In the genomic region with DNA sequence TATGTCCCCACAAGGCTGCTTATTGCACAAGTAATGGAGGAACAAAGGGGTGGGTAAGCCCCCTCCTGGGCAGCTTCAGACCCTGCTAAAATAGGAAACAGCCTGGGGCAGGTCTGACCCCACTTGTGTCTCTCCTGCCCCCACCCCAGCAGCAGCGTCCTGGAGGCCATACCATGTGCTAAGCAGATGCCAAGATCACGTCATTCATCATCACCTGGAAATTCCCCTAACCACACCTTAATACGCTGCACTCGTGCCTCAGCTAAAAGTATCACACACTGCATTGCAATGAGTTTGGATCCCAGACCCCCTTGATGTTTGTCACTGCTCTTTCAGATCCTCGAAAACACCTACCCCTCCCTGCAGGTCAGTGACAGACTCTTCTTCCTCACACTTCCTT, we compare ENCODE assay signal across 14 cellular contexts. TPM values are rescaled to one million over a fixed set of nuclear protein-coding genes. Genes with fewer than 3 reads are reported as not detected.
A peak's percentile ranks its signal among the peaks of the same experiment; 100 is the strongest.
DNase-seq lines count a peak whose midpoint lies in the region; ATAC-seq and TF ChIP-seq lines count a peak whose summit lies in the region.
"Had no signal": no experiment of that assay in that cellular context is flagged by ENCODE, and none has a peak within 500 bp of the region (broad histone marks: within the 10 kb centered on the region; RNA-seq: fewer than 3 reads in every experiment).

No MANE protein-coding gene starts in this region.

- H3K4me1 ChIP-seq in gastrocnemius medialis: no peaks in the 10 kb centered on the region
- H3K4me1 ChIP-seq: lower lobe of right lung had no signal

- H3K27ac ChIP-seq in gastrocnemius medialis: no peak overlapping the region
- H3K27ac ChIP-seq: dorsolateral prefrontal cortex, lower lobe of right lung had no signal

- POLR2A ChIA-PET in activated CD4-positive, alpha-beta T cell treated with anti-CD3 and anti-CD28 coated beads for 36 hours (lab: Charles Lee): no interaction called here

- no peaks in the 10 kb centered on the region for H3K9me3 ChIP-seq in gastrocnemius medialis
- H3K9me3 ChIP-seq: lower lobe of right lung had no signal

- no peaks in the 10 kb centered on the region for H3K36me3 ChIP-seq in gastrocnemius medialis
- H3K36me3 ChIP-seq: lower lobe of right lung had no signal

- in situ Hi-C loops in gastrocnemius medialis (cut with MboI; ENCODE audit: low sequenced_read_pairs in 4 of 4): no loop called here

- TF ChIP-seq POLR2A in gastrocnemius medialis (IDR thresholded peaks at IDR 0.05): no peak

- no peaks in the 10 kb centered on the region for H3K27me3 ChIP-seq in gastrocnemius medialis

- CTCF ChIA-PET in activated CD4-positive, alpha-beta T cell treated with anti-CD3 and anti-CD28 coated beads for 36 hours (lab: Charles Lee): interaction anchor here (0.7 to 1.6 kb wide), 5 partner anchors 16 to 137 kb away, joined by 3 read pairs; no protein-coding TSS in a partner anchor

- no peaks in the 10 kb centered on the region for H3K9me3 Mint-ChIP-seq in activated CD4-positive, alpha-beta T cell treated with anti-CD3 and anti-CD28 coated beads for 36 hours (ENCODE audit: low read depth)
- no peaks in the 10 kb centered on the region for H3K9me3 Mint-ChIP-seq in activated T-helper 2 cell treated with anti-CD3 and anti-CD28 coated beads, Interferon-gamma antibody, Interleukin-2, Interleukin-4, amounts not matched to agents 10 μg/mL and 5 μg/mL and 100 μg/mL, durations not matched to agents 14 hours and 24 hours and 36 hours
- H3K9me3 Mint-ChIP-seq: GM23338 had no signal

- peaks cover 13% of the 10 kb centered on the region for H3K4me1 Mint-ChIP-seq in activated CD4-positive, alpha-beta T cell treated with anti-CD3 and anti-CD28 coated beads for 36 hours
- H3K4me1 Mint-ChIP-seq in activated T-helper 2 cell treated with anti-CD3 and anti-CD28 coated beads, Interferon-gamma antibody, Interleukin-2, Interleukin-4, amounts not matched to agents 10 μg/mL and 5 μg/mL and 100 μg/mL, durations not matched to agents 14 hours and 24 hours and 36 hours (ENCODE audit: low read depth): peaks cover 9% of the 10 kb centered on the region

- H3K4me3 Mint-ChIP-seq in activated CD4-positive, alpha-beta T cell treated with anti-CD3 and anti-CD28 coated beads for 36 hours: no peak overlapping the region
- no peak overlapping the region for H3K4me3 Mint-ChIP-seq in activated T-helper 2 cell treated with anti-CD3 and anti-CD28 coated beads, Interferon-gamma antibody, Interleukin-2, Interleukin-4, amounts not matched to agents 10 μg/mL and 5 μg/mL and 100 μg/mL, durations not matched to agents 14 hours and 24 hours and 36 hours (ENCODE audit: low read depth)
- H3K4me3 Mint-ChIP-seq: GM23338 had no signal

- peak overlapping the region; percentile 55 for H3K27ac Mint-ChIP-seq in activated CD4-positive, alpha-beta T cell treated with anti-CD3 and anti-CD28 coated beads for 36 hours
- no peak overlapping the region for H3K27ac Mint-ChIP-seq in activated T-helper 2 cell treated with anti-CD3 and anti-CD28 coated beads, Interferon-gamma antibody, Interleukin-2, Interleukin-4, amounts not matched to agents 10 μg/mL and 5 μg/mL and 100 μg/mL, durations not matched to agents 14 hours and 24 hours and 36 hours
- H3K27ac Mint-ChIP-seq: GM23338 had no signal

- intact Hi-C loops in activated CD4-positive, alpha-beta T cell treated with anti-CD3 and anti-CD28 coated beads for 36 hours (cut with DNase I, micrococcal nuclease): no loop called here
- intact Hi-C loops in activated T-helper 2 cell treated with anti-CD3 and anti-CD28 coated beads, Interferon-gamma antibody, Interleukin-2, Interleukin-4, amounts not matched to agents 10 μg/mL and 5 μg/mL and 100 μg/mL, durations not matched to agents 14 hours and 24 hours and 36 hours (cut with micrococcal nuclease): no loop called here
- intact Hi-C loops in gastrocnemius medialis (cut with DNase I; ENCODE audit: low total_unique reads): no loop called here

- H3K27me3 Mint-ChIP-seq in activated CD4-positive, alpha-beta T cell treated with anti-CD3 and anti-CD28 coated beads for 36 hours: peaks cover 7% of the 10 kb centered on the region
- no peaks in the 10 kb centered on the region for H3K27me3 Mint-ChIP-seq in activated T-helper 2 cell treated with anti-CD3 and anti-CD28 coated beads, Interferon-gamma antibody, Interleukin-2, Interleukin-4, amounts not matched to agents 10 μg/mL and 5 μg/mL and 100 μg/mL, durations not matched to agents 14 hours and 24 hours and 36 hours (ENCODE audit: low read depth)

- H3K36me3 Mint-ChIP-seq in activated CD4-positive, alpha-beta T cell treated with anti-CD3 and anti-CD28 coated beads for 36 hours (ENCODE audit: low read depth): no peaks in the 10 kb centered on the region
- H3K36me3 Mint-ChIP-seq in activated T-helper 2 cell treated with anti-CD3 and anti-CD28 coated beads, Interferon-gamma antibody, Interleukin-2, Interleukin-4, amounts not matched to agents 10 μg/mL and 5 μg/mL and 100 μg/mL, durations not matched to agents 14 hours and 24 hours and 36 hours (ENCODE audit: low read depth): no peaks in the 10 kb centered on the region

- no peak overlapping the region for H3K4me3 ChIP-seq in gastrocnemius medialis
- H3K4me3 ChIP-seq: dorsolateral prefrontal cortex, GM23338, lower lobe of right lung had no signal

- peak; percentile 42 for DNase-seq in activated CD4-positive, alpha-beta T cell treated with anti-CD3 and anti-CD28 coated beads for 36 hours
- DNase-seq in activated CD4-positive, alpha-beta T cell treated with anti-CD3 and anti-CD28 coated beads, Interleukin-2, amount 50 U/mL, for 4 hours: no peak
- DNase-seq in activated T-helper 2 cell treated with anti-CD3 and anti-CD28 coated beads, Interferon-gamma antibody, Interleukin-2, Interleukin-4, amounts not matched to agents 10 μg/mL and 5 μg/mL and 100 μg/mL, durations not matched to agents 14 hours and 24 hours and 36 hours (ENCODE audit: low spot score): peak; percentile 11
- DNase-seq in stimulated activated CD4-positive, alpha-beta T cell treated with anti-CD3 and anti-CD28 coated beads, Interleukin-15, amount 100 ng/mL, for 24 hours: peak; percentile 21
- DNase-seq in gastrocnemius medialis: no peak
- DNase-seq in NCI-H187 (lab: John Stamatoyannopoulos, UW): no peak
- DNase-seq in dermis blood vessel endothelial cell: no peak
- DNase-seq: 8988T, dorsolateral prefrontal cortex, lower lobe of right lung, occipital lobe had no signal

- no peak for TF ChIP-seq CTCF in gastrocnemius medialis (IDR thresholded peaks at IDR 0.05 in 4 of 5, conservative IDR thresholded peaks at IDR 0.05 in 1 of 5)

- peak; percentile 92 for ATAC-seq in activated CD4-positive, alpha-beta T cell treated with anti-CD3 and anti-CD28 coated beads for 36 hours
- ATAC-seq in GM19463 (IDR thresholded peaks at IDR 0.05; ENCODE audit: unreplicated experiment) (peak; percentile 77), gastrocnemius medialis (no peak)
- ATAC-seq: lower lobe of right lung had no signal

RNA-seq across cellular contexts. Expression of a gene that starts 27.8 kb away (rescaled TPM):
- not detected for total RNA-seq in activated CD4-positive, alpha-beta T cell treated with anti-CD3 and anti-CD28 coated beads for 36 hours
- total RNA-seq in activated T-helper 2 cell treated with anti-CD3 and anti-CD28 coated beads, Interferon-gamma antibody, Interleukin-2, Interleukin-4, amounts not matched to agents 10 μg/mL and 5 μg/mL and 100 μg/mL, durations not matched to agents 14 hours and 24 hours and 36 hours: not detected in 2 replicates
- total RNA-seq in gastrocnemius medialis: not detected
- total RNA-seq in dermis blood vessel endothelial cell: not detected in 2 replicates
- total RNA-seq: glomerular endothelial cell, GM23338, occipital lobe had no signal

RNA-seq across cellular contexts. Expression of a gene that starts 57.6 kb away (rescaled TPM):
- under 1 TPM in 1 of 2 experiments, not detected in 1; 0.09 TPM for total RNA-seq in activated CD4-positive, alpha-beta T cell treated with anti-CD3 and anti-CD28 coated beads for 36 hours
- not detected in 2 replicates for total RNA-seq in activated T-helper 2 cell treated with anti-CD3 and anti-CD28 coated beads, Interferon-gamma antibody, Interleukin-2, Interleukin-4, amounts not matched to agents 10 μg/mL and 5 μg/mL and 100 μg/mL, durations not matched to agents 14 hours and 24 hours and 36 hours
- total RNA-seq in gastrocnemius medialis (not detected), dermis blood vessel endothelial cell (not detected in 2 replicates)
- total RNA-seq: glomerular endothelial cell, GM23338, lower lobe of right lung, occipital lobe had no signal

Comparison
In these comparisons a context has a peak if more than half of its experiments do, and no peak if none do; other contexts are left out.
1. DNase-seq: peak in activated CD4-positive, alpha-beta T cell treated with anti-CD3 and anti-CD28 coated beads for 36 hours (single experiment), activated T-helper 2 cell treated with anti-CD3 and anti-CD28 coated beads, Interferon-gamma antibody, Interleukin-2, Interleukin-4, amounts not matched to agents 10 μg/mL and 5 μg/mL and 100 μg/mL, durations not matched to agents 14 hours and 24 hours and 36 hours (single experiment) and stimulated activated CD4-positive, alpha-beta T cell treated with anti-CD3 and anti-CD28 coated beads, Interleukin-15, amount 100 ng/mL, for 24 hours (single experiment); none in activated CD4-positive, alpha-beta T cell treated with anti-CD3 and anti-CD28 coated beads, Interleukin-2, amount 50 U/mL, for 4 hours (0 of 2), gastrocnemius medialis (0 of 2), NCI-H187 (0 of 2) and dermis blood vessel endothelial cell (single experiment).
2. ATAC-seq: peak in activated CD4-positive, alpha-beta T cell treated with anti-CD3 and anti-CD28 coated beads for 36 hours (single experiment) and GM19463 (single experiment); none in gastrocnemius medialis (0 of 2).